ENCODE assay signal across 30 cellular contexts in genomic region chr19:6127716-6128335, GRCh38. TPM values are rescaled to one million over a fixed set of nuclear protein-coding genes. Genes with fewer than 3 reads are reported as not detected.
"Had no signal": no experiment of that assay in that cellular context is flagged by ENCODE, and none has a peak within 500 bp of the region (broad histone marks: within the 10 kb centered on the region; RNA-seq: fewer than 3 reads in every experiment).

No MANE protein-coding gene starts in this region.

- ATAC-seq: activated CD4-positive, alpha-beta T cell treated with anti-CD3 and anti-CD28 coated beads for 36 hours; activated T-cell treated with anti-CD3 and anti-CD28 coated beads, Interleukin-2, amount 50 U/mL, for 4 hours; naive thymus-derived CD8-positive, alpha-beta T cell; stimulated activated naive CD8-positive, alpha-beta T cell treated with anti-CD3 and anti-CD28 coated beads, Interleukin-15, Interleukin-2, amounts not matched to agents 100 U/mL and 50 U/mL, for 24 hours; upper lobe of right lung; WTC11 had no signal

- H3K27ac ChIP-seq: cardiac muscle cell, hepatocyte, left ventricle myocardium inferior, neural progenitor cell, upper lobe of right lung had no signal

- H2AFZ ChIP-seq: hepatocyte, neural progenitor cell had no signal

- H3K27me3 ChIP-seq: cardiac muscle cell, hepatocyte, neural progenitor cell, upper lobe of right lung had no signal

- H3K79me2 ChIP-seq: hepatocyte had no signal

- H3K4me2 ChIP-seq: hepatocyte, neural progenitor cell had no signal

- DNase-seq: activated CD4-positive, alpha-beta T cell treated with anti-CD3 and anti-CD28 coated beads for 36 hours; activated CD4-positive, alpha-beta T cell treated with anti-CD3 and anti-CD28 coated beads, Interleukin-2, amount 50 U/mL, for 4 hours; activated CD8-positive, alpha-beta memory T cell treated with anti-CD3 and anti-CD28 coated beads for 24 hours; activated CD8-positive, alpha-beta memory T cell treated with anti-CD3 and anti-CD28 coated beads, Interleukin-2, amount 50 U/mL, for 48 hours; activated naive CD4-positive, alpha-beta T cell treated with anti-CD3 and anti-CD28 coated beads for 36 hours; activated naive CD8-positive, alpha-beta T cell treated with anti-CD3 and anti-CD28 coated beads, Interleukin-2, amount 10 ng/mL, durations not matched to agents 7 days and 5 days; activated T-cell treated with anti-CD3 and anti-CD28 coated beads, Interleukin-2, amount 50 U/mL, for 4 hours; amygdala; effector CD4-positive, alpha-beta T cell; glutamatergic neuron; left ventricle myocardium inferior; naive thymus-derived CD8-positive, alpha-beta T cell; stimulated activated CD4-positive, alpha-beta T cell treated with anti-CD3 and anti-CD28 coated beads, Interleukin-4, amount 100 ng/mL, for 4 hours; stimulated activated naive CD8-positive, alpha-beta T cell treated with anti-CD3 and anti-CD28 coated beads, Interleukin-15, Interleukin-2, amounts not matched to agents 100 U/mL and 50 U/mL, for 24 hours; T-helper 9 cell; upper lobe of right lung had no signal

- H3K4me3 ChIP-seq: cardiac muscle cell, hepatocyte, left ventricle myocardium inferior, neural progenitor cell, upper lobe of right lung had no signal

- FAIRE-seq: endometrium, frontal cortex had no signal

- H3K9ac ChIP-seq: neural progenitor cell had no signal

- H3K4me1 ChIP-seq: left ventricle myocardium inferior, neural progenitor cell, upper lobe of right lung had no signal

- H3K9me3 ChIP-seq: upper lobe of right lung had no signal

- H3K36me3 ChIP-seq: cardiac muscle cell, left ventricle myocardium inferior, neural progenitor cell, upper lobe of right lung had no signal

RNA-seq across cellular contexts. Expression of gene ACSBG2, which starts 7.6 kb away (rescaled TPM):
- total RNA-seq: activated CD4-positive, alpha-beta T cell treated with anti-CD3 and anti-CD28 coated beads for 36 hours; activated naive CD4-positive, alpha-beta T cell treated with anti-CD3 and anti-CD28 coated beads for 36 hours; activated naive CD8-positive, alpha-beta T cell treated with anti-CD3 and anti-CD28 coated beads, Interleukin-2, amount 10 ng/mL, durations not matched to agents 7 days and 5 days; activated T-cell treated with anti-CD3 and anti-CD28 coated beads, Interleukin-2, amount 50 U/mL, for 4 hours; cardiac muscle cell; cerebellum; epithelial cell of proximal tubule; fibroblast of lung; frontal cortex; hepatocyte; left ventricle myocardium inferior; lung microvascular endothelial cell; mesothelial cell of epicardium; naive thymus-derived CD8-positive, alpha-beta T cell; osteoblast; progenitor cell of endocrine pancreas; T-helper 1 cell treated with Interleukin-12 subunit alpha and Interleukin-12 subunit beta and Interleukin-4 antibody, amounts not matched to agents 30 ng/mL and 1 ng/mL, for 36 hours; upper lobe of right lung; WTC11 had no signal
- polyA plus RNA-seq: cardiac muscle cell, fibroblast of lung, hepatocyte had no signal
